10 cellular contexts compared by ENCODE assay signal in genomic region chr5:77168187-77168883, GRCh38. TPM values are rescaled to one million over a fixed set of nuclear protein-coding genes. Genes with fewer than 3 reads are reported as not detected.
DNase-seq lines count a peak whose midpoint lies in the region; ATAC-seq and TF ChIP-seq lines count a peak whose summit lies in the region.
"Had no signal": no experiment of that assay in that cellular context is flagged by ENCODE, and none has a peak within 500 bp of the region (broad histone marks: within the 10 kb centered on the region; RNA-seq: fewer than 3 reads in every experiment).

No MANE protein-coding gene starts in this region.

- CTCF ChIA-PET in MCF 10A (lab: Yijun Ruan, JAX) = interaction anchor here (1.1 to 1.9 kb wide), 3 partner anchors 23 to 325 kb away, joined by 3 to 12 read pairs (median 5); partner anchors contain the start of gene WDR41
- CTCF ChIA-PET in mammary epithelial cell (lab: Charles Lee; ENCODE audit: low non-redundant PET) = interaction anchor here (0.6 kb wide), 1 partner anchor 921 kb away, joined by 12 read pairs; no protein-coding TSS in a partner anchor

- no peak overlapping the region for H3K4me2 ChIP-seq in mammary epithelial cell (ENCODE audit: insufficient read depth, low read depth, low read length)

- intact Hi-C loops in MCF 10A (cut with micrococcal nuclease) = no loop called here
- intact Hi-C loops in mammary epithelial cell (cut with micrococcal nuclease) = no loop called here
- intact Hi-C loops in vagina (cut with DNase I) = no loop called here

- no peak for ATAC-seq in GM18517 (IDR thresholded peaks at IDR 0.05; ENCODE audit: unreplicated experiment)

- H3K4me1 ChIP-seq in mammary epithelial cell (ENCODE audit: insufficient read depth, low read length) = no peaks in the 10 kb centered on the region
- peaks cover 19% of the 10 kb centered on the region for H3K4me1 ChIP-seq in vagina

- H3K4me1 Mint-ChIP-seq in MCF 10A (ENCODE audit: insufficient read depth, unreplicated experiment) (peaks cover 13% of the 10 kb centered on the region), chondrocyte (ENCODE audit: low read depth) (peaks cover 40% of the 10 kb centered on the region)
- H3K4me1 Mint-ChIP-seq: activated naive CD8-positive, alpha-beta T cell treated with anti-CD3 and anti-CD28 coated beads for 36 hours had no signal

- H3K27me3 Mint-ChIP-seq in MCF 10A (ENCODE audit: insufficient read depth, unreplicated experiment) (no peaks in the 10 kb centered on the region), chondrocyte (ENCODE audit: low read depth) (no peaks in the 10 kb centered on the region)

- POLR2A ChIA-PET in MCF 10A (lab: Yijun Ruan, JAX) = interaction anchor here (0.7 to 1.1 kb wide), 4 partner anchors 12 to 324 kb away, joined by 3 to 5 read pairs (median 4); partner anchors contain the start of gene WDR41

- H3K27ac Mint-ChIP-seq in MCF 10A (ENCODE audit: low read depth, unreplicated experiment) (peak overlapping the region; percentile 39), chondrocyte (ENCODE audit: unreplicated experiment) (peak overlapping the region; percentile 90)
- H3K27ac Mint-ChIP-seq: activated naive CD8-positive, alpha-beta T cell treated with anti-CD3 and anti-CD28 coated beads for 36 hours had no signal

- in situ Hi-C loops in mammary epithelial cell (cut with MboI; ENCODE audit: low sequenced_read_pairs in 2 of 2) = no loop called here

- H3K4me3 ChIP-seq in mammary epithelial cell (replicated peaks in 1 of 3; ENCODE audit: insufficient read depth in 1 of 3, low read depth in 2 of 3, low read length in 3 of 3) (no peak overlapping the region), vagina (peak overlapping the region in 1 of 2 donors; percentile 27)

- H3K27ac ChIP-seq in mammary epithelial cell (ENCODE audit: insufficient read depth, low read depth, low read length) = no peak overlapping the region
- peak overlapping the region; percentile 55 for H3K27ac ChIP-seq in vagina

- H2AFZ ChIP-seq in mammary epithelial cell (ENCODE audit: low read depth, low read length) = no peak overlapping the region

- 30% methylated on average over 6 of the region's 9 CpGs for WGBS in mammary epithelial cell (ENCODE audit: low coverage, missing lambda C conversion rate)

- H3K9me3 ChIP-seq in mammary epithelial cell (replicated peaks; ENCODE audit: insufficient read depth, low read length) (no peaks in the 10 kb centered on the region), vagina (no peaks in the 10 kb centered on the region)

- TF ChIP-seq POLR2A in vagina (IDR thresholded peaks at IDR 0.05) = no peak

- dilution Hi-C loops in mammary epithelial cell (cut with HindIII; ENCODE audit: low sequenced_read_pairs) = no loop called here

- H3K27me3 ChIP-seq in mammary epithelial cell (ENCODE audit: insufficient read depth, low read length) = peaks cover 4% of the 10 kb centered on the region
- H3K27me3 ChIP-seq in vagina = no peaks in the 10 kb centered on the region

- BruUV-seq in MCF 10A (replicated peaks; lab: Mats Ljungman, UMichigan) (no TSS peak), mammary epithelial cell (replicated peaks; lab: Mats Ljungman, UMichigan) (no TSS peak)

- no peaks in the 10 kb centered on the region for H3K9me3 Mint-ChIP-seq in MCF 10A (ENCODE audit: unreplicated experiment)
- H3K9me3 Mint-ChIP-seq in chondrocyte (ENCODE audit: low read depth) = no peaks in the 10 kb centered on the region
- H3K9me3 Mint-ChIP-seq: activated naive CD8-positive, alpha-beta T cell treated with anti-CD3 and anti-CD28 coated beads for 36 hours; nephron had no signal

- DNase-seq in MCF 10A (ENCODE audit: unreplicated experiment) (peak; percentile 70), mammary epithelial cell (no peak), chondrocyte (ENCODE audit: low spot score) (no peak), medulla oblongata (ENCODE audit: extremely low spot score) (peak; percentile 84), vagina (ENCODE audit: extremely low spot score in 2 of 2) (peak; percentile 67 to 89), NOMO-1 treated with dmso at 0.1 percent for 144 hours (lab: John Stamatoyannopoulos, UW; ENCODE audit: unreplicated experiment) (no peak)
- no peak for DNase-seq in NK-92 treated with Interleukin-12 subunit alpha and Interleukin-12 subunit beta, amount 100 ng/mL, for 24 hours (lab: John Stamatoyannopoulos, UW)
- DNase-seq: activated naive CD8-positive, alpha-beta T cell treated with anti-CD3 and anti-CD28 coated beads for 36 hours had no signal

- no peaks in the 10 kb centered on the region for H3K79me2 ChIP-seq in mammary epithelial cell (ENCODE audit: insufficient read depth, low read length)

- no peak overlapping the region for H3K4me3 Mint-ChIP-seq in MCF 10A (ENCODE audit: unreplicated experiment)
- peak overlapping the region; percentile 5 for H3K4me3 Mint-ChIP-seq in chondrocyte (ENCODE audit: unreplicated experiment)
- H3K4me3 Mint-ChIP-seq: activated naive CD8-positive, alpha-beta T cell treated with anti-CD3 and anti-CD28 coated beads for 36 hours; nephron had no signal

- H4K20me1 ChIP-seq in mammary epithelial cell (ENCODE audit: insufficient read depth, low read length) = no peaks in the 10 kb centered on the region

- TF ChIP-seq CTCF in MCF 10A (IDR thresholded peaks at IDR 0.05; ENCODE audit: unreplicated experiment) (no peak), mammary epithelial cell (conservative IDR thresholded peaks at IDR 0.05 in 1 of 2, IDR thresholded peaks at IDR 0.05 in 1 of 2; ENCODE audit: extremely low read depth in 1 of 2, insufficient read depth in 1 of 2, low read depth in 1 of 2, low read length in 2 of 2) (no peak), chondrocyte (IDR thresholded peaks at IDR 0.05) (no peak), vagina (IDR thresholded peaks at IDR 0.05) (no peak)

- no peaks in the 10 kb centered on the region for H3K36me3 ChIP-seq in mammary epithelial cell (ENCODE audit: insufficient read depth, low read length)
- no peaks in the 10 kb centered on the region for H3K36me3 ChIP-seq in vagina

- no peaks in the 10 kb centered on the region for H3K36me3 Mint-ChIP-seq in MCF 10A (ENCODE audit: insufficient read depth, unreplicated experiment)
- H3K36me3 Mint-ChIP-seq in chondrocyte (ENCODE audit: low read depth) = no peaks in the 10 kb centered on the region
- H3K36me3 Mint-ChIP-seq: activated naive CD8-positive, alpha-beta T cell treated with anti-CD3 and anti-CD28 coated beads for 36 hours had no signal

- H3K9ac ChIP-seq in mammary epithelial cell (ENCODE audit: insufficient read depth, low read length) = no peak overlapping the region

RNA-seq across cellular contexts. Expression of gene PDE8B, which starts 42.1 kb away (rescaled TPM):
- total RNA-seq in MCF 10A (2022) = 0.05 TPM in 1 of 2 replicates, not detected in the other
- total RNA-seq in mammary epithelial cell = not detected
- polyA plus RNA-seq in mammary epithelial cell = not detected
- polyA minus RNA-seq in mammary epithelial cell = not detected
- total RNA-seq in chondrocyte = 1.1 to 2.2 TPM (median 1.8 TPM) in 3 replicates
- 5.9 TPM for total RNA-seq in vagina

Comparison
In these comparisons a context has a peak if more than half of its experiments do, and no peak if none do; other contexts are left out.
1. DNase-seq: peak in MCF 10A (single experiment), medulla oblongata (single experiment) and vagina (2 of 2); none in mammary epithelial cell (single experiment), chondrocyte (single experiment), NOMO-1 treated with dmso at 0.1 percent for 144 hours (single experiment) and NK-92 treated with Interleukin-12 subunit alpha and Interleukin-12 subunit beta, amount 100 ng/mL, for 24 hours (single experiment).